Comparison of ENCODE assay signal across 8 cellular contexts in the genomic region with DNA sequence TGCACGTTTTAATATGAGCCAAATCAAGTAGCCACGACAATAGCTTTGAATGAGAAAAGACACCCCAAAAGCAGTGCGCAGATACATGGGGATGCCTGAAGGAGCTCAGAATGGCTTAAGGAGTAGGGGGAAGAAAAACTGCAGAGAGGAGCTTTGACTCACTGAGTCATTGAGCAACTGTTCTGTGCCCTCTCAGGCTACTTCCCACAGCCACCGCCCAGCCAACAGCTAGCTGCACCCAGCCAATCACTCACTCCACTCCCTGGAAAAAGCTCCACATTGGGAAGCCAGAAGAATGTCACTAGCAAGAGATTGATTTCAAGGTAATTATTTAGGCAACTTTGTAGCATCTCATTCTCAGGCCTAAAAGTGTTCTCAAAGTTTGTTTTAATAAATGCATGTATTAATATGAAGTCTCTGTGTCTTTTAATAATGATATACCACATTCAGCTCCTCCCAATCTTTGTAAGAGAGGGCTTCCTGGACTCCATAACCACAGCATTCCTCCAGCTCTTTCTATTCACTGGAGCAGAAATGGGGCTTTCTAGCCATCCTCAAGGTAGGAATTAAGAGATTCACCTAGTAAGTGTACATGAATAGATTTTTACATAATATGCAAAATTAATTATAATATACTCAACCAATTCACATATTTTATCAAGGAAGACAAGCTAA. TPM values are rescaled to one million over a fixed set of nuclear protein-coding genes. Genes with fewer than 3 reads are reported as not detected.
DNase-seq lines count a peak whose midpoint lies in the region; ATAC-seq and TF ChIP-seq lines count a peak whose summit lies in the region.

No MANE protein-coding gene starts in this region.

- H3K27me3 ChIP-seq in tibial artery: no peaks in the 10 kb centered on the region
- no peaks in the 10 kb centered on the region for H3K27me3 ChIP-seq in A673 (replicated peaks; ENCODE audit: insufficient read depth, low read depth, low read length, poor library complexity)

- no peak for DNase-seq in activated CD8-positive, alpha-beta memory T cell treated with anti-CD3 and anti-CD28 coated beads, Interleukin-2, amount 10 ng/mL, durations not matched to agents 7 days and 5 days
- DNase-seq in activated CD8-positive, alpha-beta memory T cell treated with anti-CD3 and anti-CD28 coated beads, Interleukin-2, amount 50 U/mL, for 4 hours: no peak
- peak; percentile 57 for DNase-seq in left ventricle myocardium superior
- peak; percentile 67 to 78 for DNase-seq in tibial artery
- DNase-seq in DMS 273 (lab: John Stamatoyannopoulos, UW; ENCODE audit: unreplicated experiment): no peak
- no peak for DNase-seq in A673 (ENCODE audit: low spot score)
- no peak for DNase-seq in NCI-H1694 (lab: John Stamatoyannopoulos, UW)

- H3K4me3 ChIP-seq in tibial artery (no peak overlapping the region), A673 (ENCODE audit: low read depth, low read length, poor library complexity, severe bottlenecking) (no peak overlapping the region)

- no peaks in the 10 kb centered on the region for H3K36me3 ChIP-seq in tibial artery
- H3K36me3 ChIP-seq in A673 (ENCODE audit: insufficient read depth, low read length, poor library complexity, severe bottlenecking): no peaks in the 10 kb centered on the region

- POLR2A ChIA-PET in A673 (lab: Charles Lee; ENCODE audit: low non-redundant PET): no interaction called here

- TF ChIP-seq CTCF in tibial artery (IDR thresholded peaks at IDR 0.05) (no peak), A673 (conservative IDR thresholded peaks at IDR 0.05; ENCODE audit: low read depth, low read length) (no peak)

- H3K4me1 ChIP-seq in tibial artery: peaks cover 0 to 76% (median 24%) of the 10 kb centered on the region in 4 donors
- H3K4me1 ChIP-seq in A673 (ENCODE audit: insufficient read depth, low read length, poor library complexity, severe bottlenecking): no peaks in the 10 kb centered on the region

- H3K27ac Mint-ChIP-seq in activated CD8-positive, alpha-beta memory T cell treated with anti-CD3 and anti-CD28 coated beads, Interleukin-2, amount 10 ng/mL, durations not matched to agents 7 days and 5 days: peak overlapping the region; percentile 92
- H3K27ac Mint-ChIP-seq in activated T-helper 17 cell treated with anti-CD3 and anti-CD28 coated beads, Interleukin-2, amount 50 U/mL, for 72 hours: peak overlapping the region; percentile 97

- H3K27ac ChIP-seq in tibial artery: peak overlapping the region in 1 of 2 donors; percentile 47
- H3K27ac ChIP-seq in A673 (ENCODE audit: low read depth, low read length, poor library complexity, severe bottlenecking): no peak overlapping the region

- intact Hi-C loops in left ventricle myocardium superior (cut with micrococcal nuclease): no loop called here
- intact Hi-C loops in tibial artery (cut with DNase I; ENCODE audit: low total_unique reads): no loop called here
- intact Hi-C loops in A673 (cut with micrococcal nuclease; ENCODE audit: unreplicated experiment): no loop called here

- H3K27me3 Mint-ChIP-seq in activated CD8-positive, alpha-beta memory T cell treated with anti-CD3 and anti-CD28 coated beads, Interleukin-2, amount 10 ng/mL, durations not matched to agents 7 days and 5 days: no peaks in the 10 kb centered on the region
- H3K27me3 Mint-ChIP-seq in activated T-helper 17 cell treated with anti-CD3 and anti-CD28 coated beads, Interleukin-2, amount 50 U/mL, for 72 hours: no peaks in the 10 kb centered on the region

- CTCF ChIA-PET in activated CD8-positive, alpha-beta memory T cell treated with anti-CD3 and anti-CD28 coated beads, Interleukin-2, amount 10 ng/mL, durations not matched to agents 7 days and 5 days (lab: Charles Lee): interaction anchor here (1.2 to 3.8 kb wide), 5 partner anchors 13 to 181 kb away, joined by 3 to 14 read pairs (median 3); partner anchors contain the start of gene DUSP10
- CTCF ChIA-PET in A673 (lab: Charles Lee): no interaction called here

- peaks cover 11% of the 10 kb centered on the region for H3K9me3 Mint-ChIP-seq in activated CD8-positive, alpha-beta memory T cell treated with anti-CD3 and anti-CD28 coated beads, Interleukin-2, amount 10 ng/mL, durations not matched to agents 7 days and 5 days (ENCODE audit: low read depth)
- no peaks in the 10 kb centered on the region for H3K9me3 Mint-ChIP-seq in activated T-helper 17 cell treated with anti-CD3 and anti-CD28 coated beads, Interleukin-2, amount 50 U/mL, for 72 hours

- H3K4me1 Mint-ChIP-seq in activated CD8-positive, alpha-beta memory T cell treated with anti-CD3 and anti-CD28 coated beads, Interleukin-2, amount 10 ng/mL, durations not matched to agents 7 days and 5 days: peaks cover 71% of the 10 kb centered on the region
- H3K4me1 Mint-ChIP-seq in activated T-helper 17 cell treated with anti-CD3 and anti-CD28 coated beads, Interleukin-2, amount 50 U/mL, for 72 hours: peaks cover 40% of the 10 kb centered on the region

- no TSS peak for BruUV-seq in A673 (replicated peaks; lab: Mats Ljungman, UMichigan)

- ATAC-seq in activated CD8-positive, alpha-beta memory T cell treated with anti-CD3 and anti-CD28 coated beads, Interleukin-2, amount 10 ng/mL, durations not matched to agents 7 days and 5 days: no peak
- no peak for ATAC-seq in activated T-helper 17 cell treated with anti-CD3 and anti-CD28 coated beads, Interleukin-2, amount 50 U/mL, for 72 hours (replicated peaks)
- ATAC-seq in left ventricle myocardium superior: peak; percentile 70

- peaks cover 80% of the 10 kb centered on the region for H3K36me3 Mint-ChIP-seq in activated CD8-positive, alpha-beta memory T cell treated with anti-CD3 and anti-CD28 coated beads, Interleukin-2, amount 10 ng/mL, durations not matched to agents 7 days and 5 days
- peaks cover 19% of the 10 kb centered on the region for H3K36me3 Mint-ChIP-seq in activated T-helper 17 cell treated with anti-CD3 and anti-CD28 coated beads, Interleukin-2, amount 50 U/mL, for 72 hours (ENCODE audit: low read depth)

- H3K9me3 ChIP-seq in tibial artery: no peaks in the 10 kb centered on the region
- H3K9me3 ChIP-seq in A673 (ENCODE audit: low read depth, low read length, poor library complexity, severe bottlenecking): no peaks in the 10 kb centered on the region

- no peak overlapping the region for H3K4me3 Mint-ChIP-seq in activated CD8-positive, alpha-beta memory T cell treated with anti-CD3 and anti-CD28 coated beads, Interleukin-2, amount 10 ng/mL, durations not matched to agents 7 days and 5 days
- H3K4me3 Mint-ChIP-seq in activated T-helper 17 cell treated with anti-CD3 and anti-CD28 coated beads, Interleukin-2, amount 50 U/mL, for 72 hours: peak overlapping the region; percentile 85

RNA-seq across cellular contexts. Expression of gene DUSP10, which starts 16.8 kb away (rescaled TPM):
- total RNA-seq in activated CD8-positive, alpha-beta memory T cell treated with anti-CD3 and anti-CD28 coated beads, Interleukin-2, amount 10 ng/mL, durations not matched to agents 7 days and 5 days: 10 to 100 TPM; 14.3 to 46.3 TPM
- total RNA-seq in activated T-helper 17 cell treated with anti-CD3 and anti-CD28 coated beads, Interleukin-2, amount 50 U/mL, for 72 hours: 10 to 100 TPM in 1 of 2 donors, 1 to 10 TPM in 1; 8.2 to 11.7 TPM
- total RNA-seq in left ventricle myocardium superior: 3.5 TPM
- 0.17 TPM in 1 of 2 replicates, not detected in the other for total RNA-seq in A673 (2021)

Comparison
In these comparisons a context has a peak if more than half of its experiments do, and no peak if none do; other contexts are left out.
1. DNase-seq: peak in left ventricle myocardium superior (single experiment) and tibial artery (2 of 2); none in activated CD8-positive, alpha-beta memory T cell treated with anti-CD3 and anti-CD28 coated beads, Interleukin-2, amount 10 ng/mL, durations not matched to agents 7 days and 5 days (single experiment), activated CD8-positive, alpha-beta memory T cell treated with anti-CD3 and anti-CD28 coated beads, Interleukin-2, amount 50 U/mL, for 4 hours (single experiment), DMS 273 (single experiment), A673 (single experiment) and NCI-H1694 (single experiment).